ENCODE assay signal across 8 cellular contexts in genomic region chr5:140106805-140107311, GRCh38. TPM values are rescaled to one million over a fixed set of nuclear protein-coding genes. Genes with fewer than 3 reads are reported as not detected.
DNase-seq lines count a peak whose midpoint lies in the region; TF ChIP-seq lines count a peak whose summit lies in the region.

No MANE protein-coding gene starts in this region.

- H3K9me3 Mint-ChIP-seq in activated T-cell treated with anti-CD3 and anti-CD28 coated beads, Interleukin-2, amount 50 U/mL, for 24 hours = no peaks in the 10 kb centered on the region
- H3K9me3 Mint-ChIP-seq in brain (peaks cover 0 to 5% (median 0%) of the 10 kb centered on the region in 5 experiments), type B pancreatic cell (no peaks in the 10 kb centered on the region)

- H3K4me1 Mint-ChIP-seq in activated T-cell treated with anti-CD3 and anti-CD28 coated beads, Interleukin-2, amount 50 U/mL, for 24 hours (ENCODE audit: low read depth) = peaks cover 39% of the 10 kb centered on the region
- H3K4me1 Mint-ChIP-seq in brain = peaks cover 35% of the 10 kb centered on the region
- peaks cover 14% of the 10 kb centered on the region for H3K4me1 Mint-ChIP-seq in type B pancreatic cell (ENCODE audit: unreplicated experiment)

- H3K27me3 Mint-ChIP-seq in activated T-cell treated with anti-CD3 and anti-CD28 coated beads, Interleukin-2, amount 50 U/mL, for 24 hours = peaks cover 8% of the 10 kb centered on the region
- H3K27me3 Mint-ChIP-seq in brain (peaks cover 94% of the 10 kb centered on the region), type B pancreatic cell (peaks cover 86% of the 10 kb centered on the region)

- peaks cover 12% of the 10 kb centered on the region for H3K36me3 Mint-ChIP-seq in activated T-cell treated with anti-CD3 and anti-CD28 coated beads, Interleukin-2, amount 50 U/mL, for 24 hours (ENCODE audit: low read depth)
- H3K36me3 Mint-ChIP-seq in brain = no peaks in the 10 kb centered on the region
- H3K36me3 Mint-ChIP-seq in type B pancreatic cell = no peaks in the 10 kb centered on the region

- no peak for DNase-seq in activated T-cell treated with anti-CD3 and anti-CD28 coated beads, Interleukin-2, amount 50 U/mL, for 24 hours
- DNase-seq in activated T-cell treated with anti-CD3 and anti-CD28 coated beads, Interleukin-2, amount 50 U/mL, for 48 hours = no peak
- no peak for DNase-seq in lower leg skin (ENCODE audit: low spot score in 2 of 2)
- no peak for DNase-seq in type B pancreatic cell (ENCODE audit: extremely low spot score, unreplicated experiment)
- no peak for DNase-seq in NCI-H748 (lab: John Stamatoyannopoulos, UW; ENCODE audit: unreplicated experiment)
- no peak for DNase-seq in middle frontal gyrus (ENCODE audit: extremely low spot score, low spot score)
- DNase-seq in NCI-H69 (lab: John Stamatoyannopoulos, UW) = no peak

- no peak for TF ChIP-seq POLR2A in lower leg skin (IDR thresholded peaks at IDR 0.05)

- peak overlapping the region; percentile 84 for H3K4me3 ChIP-seq in lower leg skin (ENCODE audit: low read depth, poor library complexity, severe bottlenecking)

- peak overlapping the region; percentile 96 for H3K27ac Mint-ChIP-seq in activated T-cell treated with anti-CD3 and anti-CD28 coated beads, Interleukin-2, amount 50 U/mL, for 24 hours
- H3K27ac Mint-ChIP-seq in brain (peak overlapping the region; percentile 72 to 97 (median 91)), type B pancreatic cell (peak overlapping the region; percentile 94)

- intact Hi-C loops in lower leg skin (cut with DNase I; ENCODE audit: low total_unique reads) = no loop called here

- WGBS in lower leg skin, 2 donors = 51 to 57% methylated on average over 16 of the region's 16 CpGs

- TF ChIP-seq CTCF in brain (conservative IDR thresholded peaks at IDR 0.05) = no peak
- TF ChIP-seq CTCF in lower leg skin (IDR thresholded peaks at IDR 0.05) = no peak
- no peak for TF ChIP-seq CTCF in type B pancreatic cell (conservative IDR thresholded peaks at IDR 0.05)

- peak overlapping the region; percentile 93 for H3K4me3 Mint-ChIP-seq in activated T-cell treated with anti-CD3 and anti-CD28 coated beads, Interleukin-2, amount 50 U/mL, for 24 hours
- H3K4me3 Mint-ChIP-seq in brain (peak overlapping the region; percentile 89 to 98 (median 95)), type B pancreatic cell (peak overlapping the region; percentile 96)

RNA-seq across cellular contexts. Expression of gene PURA, which starts 7.1 kb away (rescaled TPM):
- polyA plus RNA-seq in brain (ENCODE audit: insufficient read depth, low read depth, low replicate concordance) = 3.5 TPM
- 10 to 100 TPM; 15.0 to 16.8 (median 16.2) TPM for total RNA-seq in lower leg skin
- 8.3 and 10.7 TPM in 2 replicates for total RNA-seq in type B pancreatic cell (ENCODE audit: low replicate concordance)

RNA-seq across cellular contexts. Expression of gene IGIP, which starts 18.9 kb away (rescaled TPM):
- 3.7 TPM for polyA plus RNA-seq in brain (ENCODE audit: insufficient read depth, low read depth, low replicate concordance)
- total RNA-seq in lower leg skin (10 to 100 TPM in 1 of 4 donors, 1 to 10 TPM in 3; 7.5 to 10.4 (median 8.0) TPM), type B pancreatic cell (ENCODE audit: low replicate concordance) (2.6 and 2.9 TPM in 2 replicates)
